Comparison of ENCODE assay signal across 22 cellular contexts in genomic region chr12:63876980-63877379, GRCh38. TPM values are rescaled to one million over a fixed set of nuclear protein-coding genes. Genes with fewer than 3 reads are reported as not detected.
DNase-seq lines count a peak whose midpoint lies in the region; ATAC-seq and TF ChIP-seq lines count a peak whose summit lies in the region.
"Had no signal": no experiment of that assay in that cellular context is flagged by ENCODE, and none has a peak within 500 bp of the region (broad histone marks: within the 10 kb centered on the region; RNA-seq: fewer than 3 reads in every experiment).

No MANE protein-coding gene starts in this region.

- no peaks in the 10 kb centered on the region for H3K9me3 ChIP-seq in SK-N-MC (ENCODE audit: low read depth, low read length)
- H3K9me3 ChIP-seq: BLaER1 treated with 17β-estradiol and CSF1 and Interleukin-3, amounts not matched to agents 10 nM and 100 nM; Caco-2; HAP-1 had no signal

- intact Hi-C loops in Right ventricle myocardium superior (cut with DNase I), result no loop called here

- H3K4me1 Mint-ChIP-seq in neural crest cell (peaks cover 15% of the 10 kb centered on the region), glutamatergic neuron (ENCODE audit: low read depth, unreplicated experiment) (peaks cover 7% of the 10 kb centered on the region)
- H3K4me1 Mint-ChIP-seq: CD4-positive, alpha-beta memory T cell had no signal

- DNase-seq in NCI-H226, result peak; percentile 11
- no peak for DNase-seq in SK-N-MC (ENCODE audit: low read depth, low spot score)
- DNase-seq in fibroblast of mammary gland (ENCODE audit: low read depth), result peak; percentile 15
- DNase-seq in neural crest cell (ENCODE audit: low read depth, low spot score), result no peak
- DNase-seq in glutamatergic neuron, result no peak
- DNase-seq in Right ventricle myocardium superior, result no peak
- DNase-seq in T1000 (lab: John Stamatoyannopoulos, UW), result no peak
- no peak for DNase-seq in Ammon's horn (ENCODE audit: low spot score)
- DNase-seq: ACHN; CD4-positive, alpha-beta memory T cell; DND-41; GM23248; KG1; NCI-H1105; NCI-H146; NCI-H2029; NCI-H2227 treated with DMSO at 0.1 percent for 48 hours; NCI-H510A treated with DMSO at 0.1 percent for 48 hours had no signal

- H3K4me3 Mint-ChIP-seq in neural crest cell, result no peak overlapping the region
- no peak overlapping the region for H3K4me3 Mint-ChIP-seq in glutamatergic neuron (ENCODE audit: unreplicated experiment)
- H3K4me3 Mint-ChIP-seq: CD4-positive, alpha-beta memory T cell had no signal

- H3K36me3 ChIP-seq in SK-N-MC (ENCODE audit: insufficient read depth, low read length), result no peaks in the 10 kb centered on the region
- H3K36me3 ChIP-seq: BLaER1 treated with 17β-estradiol and CSF1 and Interleukin-3, amounts not matched to agents 10 nM and 100 nM had no signal

- H3K9me3 Mint-ChIP-seq in neural crest cell (no peaks in the 10 kb centered on the region), glutamatergic neuron (ENCODE audit: unreplicated experiment) (peaks cover 4% of the 10 kb centered on the region)

- H3K27ac ChIP-seq in SK-N-MC, result peak overlapping the region; percentile 44; the same call in 1 of the 2 replicates
- H3K27ac ChIP-seq: BLaER1 treated with 17β-estradiol and CSF1 and Interleukin-3, amounts not matched to agents 10 nM and 100 nM; GM23248; RWPE1 had no signal

- H3K4me3 ChIP-seq in SK-N-MC, result no peak overlapping the region
- H3K4me3 ChIP-seq in fibroblast of mammary gland (ENCODE audit: control insufficient read depth, low read depth, low read length), result no peak overlapping the region
- H3K4me3 ChIP-seq: BLaER1 treated with 17β-estradiol and CSF1 and Interleukin-3, amounts not matched to agents 10 nM and 100 nM; GM23248; HAP-1 had no signal

- ATAC-seq in Right ventricle myocardium superior (ENCODE audit: poor library complexity), result no peak

- H3K27me3 Mint-ChIP-seq in neural crest cell (ENCODE audit: low read depth), result no peaks in the 10 kb centered on the region
- no peaks in the 10 kb centered on the region for H3K27me3 Mint-ChIP-seq in glutamatergic neuron (ENCODE audit: unreplicated experiment)

- TF ChIP-seq CTCF in fibroblast of mammary gland (conservative IDR thresholded peaks at IDR 0.05; ENCODE audit: control insufficient read depth, insufficient read depth, low read depth, low read length) (no peak), neural crest cell (conservative IDR thresholded peaks at IDR 0.05) (no peak), glutamatergic neuron (IDR thresholded peaks at IDR 0.05; ENCODE audit: partially characterized antibody, unreplicated experiment) (no peak)

- no peak overlapping the region for H3K9ac ChIP-seq in SK-N-MC (ENCODE audit: insufficient read length)
- H3K9ac ChIP-seq: BLaER1 treated with 17β-estradiol and CSF1 and Interleukin-3, amounts not matched to agents 10 nM and 100 nM; GM23248 had no signal

- H3K36me3 Mint-ChIP-seq in neural crest cell (ENCODE audit: low read depth) (no peaks in the 10 kb centered on the region), glutamatergic neuron (ENCODE audit: unreplicated experiment) (no peaks in the 10 kb centered on the region)
- H3K36me3 Mint-ChIP-seq: CD4-positive, alpha-beta memory T cell had no signal

- H3K27ac Mint-ChIP-seq in neural crest cell (ENCODE audit: unreplicated experiment), result peak overlapping the region; percentile 62
- no peak overlapping the region for H3K27ac Mint-ChIP-seq in glutamatergic neuron (ENCODE audit: unreplicated experiment)
- H3K27ac Mint-ChIP-seq: CD4-positive, alpha-beta memory T cell had no signal

RNA-seq across cellular contexts. Expression of gene SRGAP1, which starts 32.5 kb away (rescaled TPM):
- total RNA-seq in neural crest cell (12.6 and 14.8 TPM in 2 replicates), glutamatergic neuron (ENCODE audit: unreplicated experiment) (52.0 TPM), Right ventricle myocardium superior (2.0 TPM)

Comparison
In these comparisons a context has a peak if more than half of its experiments do, and no peak if none do; other contexts are left out.
1. DNase-seq: peak in NCI-H226 (single experiment) and fibroblast of mammary gland (single experiment); none in SK-N-MC (single experiment), neural crest cell (single experiment), glutamatergic neuron (single experiment), Right ventricle myocardium superior (single experiment), T1000 (single experiment) and Ammon's horn (single experiment).